Comparison of ENCODE assay signal across 17 cellular contexts in the genomic region with DNA sequence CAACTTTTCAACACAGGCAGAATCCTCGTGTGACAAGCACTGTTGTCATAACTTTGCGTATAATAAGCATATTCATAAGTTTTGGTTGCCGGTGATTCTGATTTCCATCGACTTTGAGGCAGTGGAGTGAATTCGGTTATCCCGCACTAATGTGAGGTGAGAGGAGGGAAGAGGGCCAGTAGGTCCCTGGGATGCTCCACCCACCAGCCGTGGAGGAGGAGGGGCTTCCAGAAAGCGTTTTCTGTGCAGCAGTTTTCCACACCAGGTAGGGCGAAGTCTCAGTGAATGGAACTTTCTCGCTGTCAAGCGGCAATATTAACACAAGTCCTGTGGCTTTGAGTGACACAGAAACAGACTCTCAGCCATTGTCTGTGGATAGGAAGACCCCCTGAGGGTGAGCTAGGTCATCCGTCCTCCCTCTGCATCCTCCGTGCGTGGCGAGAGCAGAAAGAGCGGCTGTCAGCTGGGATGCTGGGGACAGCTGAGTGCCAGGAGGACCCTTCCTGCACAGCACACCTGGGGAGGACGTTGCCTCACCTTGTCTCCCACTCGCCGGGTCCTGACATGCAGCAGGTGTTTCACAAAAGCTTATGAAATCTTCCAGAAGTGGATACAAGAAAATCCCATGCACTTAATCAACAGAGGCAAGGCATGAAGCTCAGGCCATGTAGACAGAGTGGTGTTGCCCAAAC.
DNase-seq lines count a peak whose midpoint lies in the region; ATAC-seq and TF ChIP-seq lines count a peak whose summit lies in the region.
"Had no signal": no experiment of that assay in that cellular context is flagged by ENCODE, and none has a peak within 500 bp of the region (broad histone marks: within the 10 kb centered on the region; RNA-seq: fewer than 3 reads in every experiment).

No MANE protein-coding gene starts in this region.

- H3K36me3 ChIP-seq in H7 (replicated peaks; ENCODE audit: control insufficient read depth, insufficient read depth, low read length) (no peaks in the 10 kb centered on the region), endodermal cell (ENCODE audit: control insufficient read depth, insufficient read depth, low read length) (no peaks in the 10 kb centered on the region)
- H3K36me3 ChIP-seq: BLaER1 had no signal

- H3K9me3 Mint-ChIP-seq in endodermal cell, result no peaks in the 10 kb centered on the region
- H3K9me3 Mint-ChIP-seq: CD4-positive, CD25-positive, alpha-beta regulatory T cell; CD8-positive, alpha-beta T cell had no signal

- no peaks in the 10 kb centered on the region for H3K4me1 Mint-ChIP-seq in endodermal cell
- H3K4me1 Mint-ChIP-seq: B cell; CD4-positive, CD25-positive, alpha-beta regulatory T cell had no signal

- ATAC-seq in HG03460 (IDR thresholded peaks at IDR 0.05; ENCODE audit: unreplicated experiment), result no peak
- ATAC-seq: CD8-positive, alpha-beta T cell; HCT116 had no signal

- no peaks in the 10 kb centered on the region for H3K4me1 ChIP-seq in endodermal cell (ENCODE audit: control insufficient read depth, insufficient read depth, low read length)
- H3K4me1 ChIP-seq: BLaER1, Caco-2 had no signal

- WGBS in endodermal cell (ENCODE audit: insufficient coverage in 1 of 2, insufficient read length in 1 of 2), 2 experiments, result 84 to 85% methylated on average over 17 to 19 of the region's 19 CpGs

- TF ChIP-seq CTCF in endodermal cell (conservative IDR thresholded peaks at IDR 0.05), result no peak

- H3K4me3 ChIP-seq in H7 (ENCODE audit: insufficient read depth, low read depth, low read length), result no peak overlapping the region
- no peak overlapping the region for H3K4me3 ChIP-seq in endodermal cell (ENCODE audit: low read length)
- H3K4me3 ChIP-seq: BLaER1 had no signal

- H3K9ac ChIP-seq in endodermal cell (ENCODE audit: extremely low read depth, low read length, poor library complexity, severe bottlenecking), result no peak overlapping the region
- H3K9ac ChIP-seq: BLaER1 had no signal

- no peak overlapping the region for H3K27ac Mint-ChIP-seq in endodermal cell
- H3K27ac Mint-ChIP-seq: B cell; CD4-positive, CD25-positive, alpha-beta regulatory T cell; CD8-positive, alpha-beta T cell had no signal

- H3K9me3 ChIP-seq in endodermal cell (ENCODE audit: control insufficient read depth, low read length), result no peaks in the 10 kb centered on the region
- H3K9me3 ChIP-seq: Caco-2 had no signal

- no peak overlapping the region for H3K4me3 Mint-ChIP-seq in endodermal cell
- H3K4me3 Mint-ChIP-seq: B cell; CD4-positive, CD25-positive, alpha-beta regulatory T cell; CD8-positive, alpha-beta T cell had no signal

- H3K27ac ChIP-seq in endodermal cell (ENCODE audit: low read depth, low read length), result no peak overlapping the region
- H3K27ac ChIP-seq: 22Rv1, BLaER1, C4-2B had no signal

- H3K27me3 Mint-ChIP-seq in endodermal cell (ENCODE audit: insufficient read depth), result no peaks in the 10 kb centered on the region
- H3K27me3 Mint-ChIP-seq: CD4-positive, CD25-positive, alpha-beta regulatory T cell had no signal

- DNase-seq in activated CD8-positive, alpha-beta memory T cell treated with anti-CD3 and anti-CD28 coated beads for 24 hours, result peak; percentile 30
- DNase-seq in activated CD8-positive, alpha-beta memory T cell treated with anti-CD3 and anti-CD28 coated beads, Interleukin-2, amount 50 U/mL, for 4 hours, result no peak
- DNase-seq in H7 (peak; percentile 51), endodermal cell (peak; percentile 41)
- DNase-seq in effector CD4-positive, alpha-beta T cell, result no peak
- DNase-seq: Caco-2; CD4-positive, CD25-positive, alpha-beta regulatory T cell; CD8-positive, alpha-beta T cell; DMS153; DND-41; GOT3 had no signal

- no peaks in the 10 kb centered on the region for H3K27me3 ChIP-seq in H7 (ENCODE audit: control insufficient read depth, insufficient read depth, low read length)
- no peaks in the 10 kb centered on the region for H3K27me3 ChIP-seq in endodermal cell (ENCODE audit: control insufficient read depth, insufficient read depth, low read length, poor library complexity, severe bottlenecking)
- H3K27me3 ChIP-seq: BLaER1 had no signal

- no peaks in the 10 kb centered on the region for H3K36me3 Mint-ChIP-seq in endodermal cell (ENCODE audit: low read depth)
- H3K36me3 Mint-ChIP-seq: CD4-positive, CD25-positive, alpha-beta regulatory T cell; CD8-positive, alpha-beta T cell had no signal

Comparison
In these comparisons a context has a peak if more than half of its experiments do, and no peak if none do; other contexts are left out.
1. DNase-seq: peak in activated CD8-positive, alpha-beta memory T cell treated with anti-CD3 and anti-CD28 coated beads for 24 hours (single experiment), H7 (single experiment) and endodermal cell (single experiment); none in activated CD8-positive, alpha-beta memory T cell treated with anti-CD3 and anti-CD28 coated beads, Interleukin-2, amount 50 U/mL, for 4 hours (single experiment) and effector CD4-positive, alpha-beta T cell (single experiment).